ENCODE assay signal across 21 cellular contexts in genomic region chr21:46545911-46546310, GRCh38. TPM values are rescaled to one million over a fixed set of nuclear protein-coding genes. Genes with fewer than 3 reads are reported as not detected.
DNase-seq lines count a peak whose midpoint lies in the region; ATAC-seq, FAIRE-seq and TF ChIP-seq lines count a peak whose summit lies in the region.
"Had no signal": no experiment of that assay in that cellular context is flagged by ENCODE, and none has a peak within 500 bp of the region (broad histone marks: within the 10 kb centered on the region; RNA-seq: fewer than 3 reads in every experiment).

No MANE protein-coding gene starts in this region.

- TF ChIP-seq CTCF in mammary epithelial cell (conservative IDR thresholded peaks at IDR 0.05 in 1 of 2, IDR thresholded peaks at IDR 0.05 in 1 of 2; ENCODE audit: extremely low read depth in 1 of 2, insufficient read depth in 1 of 2, low read depth in 1 of 2, low read length in 2 of 2) (no peak), MCF 10A (IDR thresholded peaks at IDR 0.05; ENCODE audit: unreplicated experiment) (no peak), keratinocyte (optimal IDR thresholded peaks at IDR 0.05 in 1 of 3, IDR thresholded peaks at IDR 0.05 in 1 of 3, conservative IDR thresholded peaks at IDR 0.05 in 1 of 3; ENCODE audit: extremely low read depth in 1 of 3, insufficient read depth in 2 of 3, low read length in 3 of 3) (no peak), stomach (IDR thresholded peaks at IDR 0.05) (no peak)

- no peak for TF ChIP-seq POLR2A in stomach (IDR thresholded peaks at IDR 0.05)

- DNase-seq in mammary epithelial cell, result no peak
- no peak for DNase-seq in MCF 10A (ENCODE audit: unreplicated experiment)
- no peak for DNase-seq in epithelial cell of prostate (ENCODE audit: low read depth, low spot score)
- DNase-seq in keratinocyte (ENCODE audit: low read depth, low spot score), result no peak
- peak; percentile 21 for DNase-seq in stomach
- DNase-seq in effector memory CD8-positive, alpha-beta T cell, result no peak
- no peak for DNase-seq in frontal cortex (ENCODE audit: low spot score in 2 of 2)
- DNase-seq in T-helper 1 cell, result no peak
- DNase-seq: 8988T; C1 segment of cervical spinal cord; CD4-positive, alpha-beta memory T cell; COR-L47; DMS153; DND-41; GDM1; H9 had no signal

- H2AFZ ChIP-seq in mammary epithelial cell (ENCODE audit: low read depth, low read length) (peak overlapping the region; percentile 48), keratinocyte (ENCODE audit: control insufficient read depth, low read length) (no peak overlapping the region)
- H2AFZ ChIP-seq: GM23338 had no signal

- no peak for ATAC-seq in effector memory CD8-positive, alpha-beta T cell (replicated peaks)
- ATAC-seq: GM23338 had no signal

- peak overlapping the region; percentile 30 for H3K9ac ChIP-seq in mammary epithelial cell (ENCODE audit: insufficient read depth, low read length)
- no peak overlapping the region for H3K9ac ChIP-seq in keratinocyte (ENCODE audit: control insufficient read depth, extremely low read depth, insufficient read depth, low read length)

- H3K79me2 ChIP-seq in mammary epithelial cell (ENCODE audit: insufficient read depth, low read length) (peaks cover 10% of the 10 kb centered on the region), keratinocyte (ENCODE audit: control insufficient read depth, insufficient read depth, low read length) (no peaks in the 10 kb centered on the region)

- H3K27me3 ChIP-seq in mammary epithelial cell (ENCODE audit: insufficient read depth, low read length) (no peaks in the 10 kb centered on the region), keratinocyte (ENCODE audit: control insufficient read depth, extremely low read depth, insufficient read depth, low read length) (no peaks in the 10 kb centered on the region), stomach (no peaks in the 10 kb centered on the region)

- BruUV-seq in mammary epithelial cell (replicated peaks; lab: Mats Ljungman, UMichigan) (no TSS peak), MCF 10A (replicated peaks; lab: Mats Ljungman, UMichigan) (no TSS peak)

- POLR2A ChIA-PET in MCF 10A (lab: Yijun Ruan, JAX), result no interaction called here

- H4K20me1 ChIP-seq in mammary epithelial cell (ENCODE audit: insufficient read depth, low read length), result no peaks in the 10 kb centered on the region
- H4K20me1 ChIP-seq in keratinocyte (ENCODE audit: control insufficient read depth, extremely low read depth, insufficient read depth, low read length), result no peaks in the 10 kb centered on the region

- H3K27me3 Mint-ChIP-seq in MCF 10A (ENCODE audit: insufficient read depth, unreplicated experiment), result no peaks in the 10 kb centered on the region
- H3K27me3 Mint-ChIP-seq in effector memory CD8-positive, alpha-beta T cell, result no peaks in the 10 kb centered on the region
- H3K27me3 Mint-ChIP-seq: B cell; CD4-positive, alpha-beta memory T cell had no signal

- H3K36me3 Mint-ChIP-seq in MCF 10A (ENCODE audit: insufficient read depth, unreplicated experiment), result peaks cover 57% of the 10 kb centered on the region
- peaks cover 48% of the 10 kb centered on the region for H3K36me3 Mint-ChIP-seq in effector memory CD8-positive, alpha-beta T cell (ENCODE audit: insufficient read depth)

- dilution Hi-C loops in mammary epithelial cell (cut with HindIII; ENCODE audit: low sequenced_read_pairs), result no loop called here
- dilution Hi-C loops in keratinocyte (cut with MboI; ENCODE audit: extremely low pct_ligation_motif_present, low sequenced_read_pairs), result no loop called here

- in situ Hi-C loops in mammary epithelial cell (cut with MboI; ENCODE audit: low sequenced_read_pairs in 2 of 2), result no loop called here

- H3K4me1 ChIP-seq in mammary epithelial cell (ENCODE audit: insufficient read depth, low read length), result peaks cover 26% of the 10 kb centered on the region
- H3K4me1 ChIP-seq in keratinocyte (ENCODE audit: control insufficient read depth, extremely low read depth, insufficient read depth, low read length), result peaks cover 11% of the 10 kb centered on the region
- peaks cover 0 to 3% (median 0%) of the 10 kb centered on the region in 4 donors for H3K4me1 ChIP-seq in stomach

- peak overlapping the region; percentile 54 for H3K4me2 ChIP-seq in mammary epithelial cell (ENCODE audit: insufficient read depth, low read depth, low read length)
- no peak overlapping the region for H3K4me2 ChIP-seq in keratinocyte (ENCODE audit: control insufficient read depth, extremely low read depth, insufficient read depth, low read depth, low read length)
- H3K4me2 ChIP-seq: GM23338 had no signal

- FAIRE-seq in keratinocyte (lab: Jason Lieb, UNC) (no peak), frontal cortex (lab: Jason Lieb, UNC) (no peak)
- FAIRE-seq: D721Med, GM12892 had no signal

- 73% methylated on average over 7 of the region's 8 CpGs for WGBS in mammary epithelial cell (ENCODE audit: low coverage, missing lambda C conversion rate)
- 80 to 87% (median 84%) methylated on average over 8 of the region's 8 CpGs for WGBS in stomach, 5 donors

- TF ChIP-seq EP300 in stomach (IDR thresholded peaks at IDR 0.05), result no peak

- no peak overlapping the region for H3K4me3 Mint-ChIP-seq in MCF 10A (ENCODE audit: unreplicated experiment)
- no peak overlapping the region for H3K4me3 Mint-ChIP-seq in effector memory CD8-positive, alpha-beta T cell
- H3K4me3 Mint-ChIP-seq: B cell, GM23338, H9 had no signal

- H3K27ac Mint-ChIP-seq in MCF 10A (ENCODE audit: low read depth, unreplicated experiment), result no peak overlapping the region
- no peak overlapping the region for H3K27ac Mint-ChIP-seq in effector memory CD8-positive, alpha-beta T cell
- H3K27ac Mint-ChIP-seq: B cell had no signal

- no peaks in the 10 kb centered on the region for H3K9me3 ChIP-seq in mammary epithelial cell (replicated peaks; ENCODE audit: insufficient read depth, low read length)
- H3K9me3 ChIP-seq in keratinocyte (ENCODE audit: control insufficient read depth, low read depth, low read length), result no peaks in the 10 kb centered on the region
- H3K9me3 ChIP-seq in stomach, result no peaks in the 10 kb centered on the region

- intact Hi-C loops in mammary epithelial cell (cut with micrococcal nuclease) (loop anchor here (1.0 kb wide), 1 partner anchor 89 kb away; the partner anchor contains the start of gene PRMT2), MCF 10A (cut with micrococcal nuclease) (no loop called here), stomach (cut with DNase I; ENCODE audit: low total_unique reads) (no loop called here)

- no peaks in the 10 kb centered on the region for H3K4me1 Mint-ChIP-seq in MCF 10A (ENCODE audit: insufficient read depth, unreplicated experiment)
- peaks cover 14 to 45% of the 10 kb centered on the region in 2 donors for H3K4me1 Mint-ChIP-seq in effector memory CD8-positive, alpha-beta T cell (ENCODE audit: low read depth in 2 of 2)
- H3K4me1 Mint-ChIP-seq: GM23338 had no signal

- no peak overlapping the region for H3K4me3 ChIP-seq in mammary epithelial cell (replicated peaks in 1 of 3; ENCODE audit: insufficient read depth in 1 of 3, low read depth in 2 of 3, low read length in 3 of 3)
- H3K4me3 ChIP-seq in keratinocyte (ENCODE audit: control insufficient read depth in 2 of 3, extremely low read depth in 1 of 3, insufficient read depth in 2 of 3, low read depth in 1 of 3, low read length in 3 of 3), result no peak overlapping the region
- no peak overlapping the region for H3K4me3 ChIP-seq in stomach
- H3K4me3 ChIP-seq: GM23338 had no signal

- no peaks in the 10 kb centered on the region for H3K9me1 ChIP-seq in keratinocyte (ENCODE audit: control insufficient read depth, extremely low read depth, insufficient read depth, low read length)

- H3K9me3 Mint-ChIP-seq in MCF 10A (ENCODE audit: unreplicated experiment), result no peaks in the 10 kb centered on the region
- peaks cover 0 to 7% of the 10 kb centered on the region in 2 donors for H3K9me3 Mint-ChIP-seq in effector memory CD8-positive, alpha-beta T cell
- H3K9me3 Mint-ChIP-seq: CD4-positive, alpha-beta memory T cell; GM23338; H9 had no signal

- CTCF ChIA-PET in mammary epithelial cell (lab: Charles Lee; ENCODE audit: low non-redundant PET) (no interaction called here), MCF 10A (lab: Yijun Ruan, JAX) (no interaction called here)

- peaks cover 30% of the 10 kb centered on the region for H3K36me3 ChIP-seq in mammary epithelial cell (ENCODE audit: insufficient read depth, low read length)
- peaks cover 38 to 47% of the 10 kb centered on the region in 2 experiments for H3K36me3 ChIP-seq in keratinocyte (ENCODE audit: control insufficient read depth in 2 of 2, extremely low read depth in 1 of 2, insufficient read depth in 2 of 2, low read length in 2 of 2)
- peaks cover 40 to 99% (median 97%) of the 10 kb centered on the region in 4 donors for H3K36me3 ChIP-seq in stomach

- H3K27ac ChIP-seq in mammary epithelial cell (ENCODE audit: insufficient read depth, low read depth, low read length) (peak overlapping the region; percentile 77), epithelial cell of prostate (peak overlapping the region; percentile 75), keratinocyte (ENCODE audit: control insufficient read depth, insufficient read depth, low read length) (peak overlapping the region; percentile 19), stomach (no peak overlapping the region)

RNA-seq across cellular contexts. Expression of gene S100B, which starts 59.0 kb away (rescaled TPM):
- 1 to 10 TPM in 1 of 2 donors, not detected in 1; 1.2 TPM for total RNA-seq in mammary epithelial cell
- 2.1 TPM for polyA plus RNA-seq in mammary epithelial cell
- polyA minus RNA-seq in mammary epithelial cell, result 9.3 TPM
- total RNA-seq in MCF 10A (2022), result not detected in 2 replicates
- polyA plus RNA-seq in keratinocyte, result not detected in 3 replicates
- polyA plus RNA-seq in keratinocyte (2011; ENCODE audit: low read depth), result not detected
- 0.21 and 0.33 TPM in 2 replicates for polyA plus RNA-seq in keratinocyte (2011; cell fraction: cytosol; rRNA removed)
- polyA plus RNA-seq in keratinocyte (2011; cell fraction: nucleus; rRNA removed), result not detected in 2 replicates
- polyA plus RNA-seq in keratinocyte (2012; ENCODE audit: low replicate concordance), result not detected in 2 replicates
- polyA minus RNA-seq in keratinocyte, result not detected in 3 replicates
- polyA minus RNA-seq in keratinocyte (2011; cell fraction: cytosol; rRNA and poly(A)+ RNA removed), result not detected
- polyA minus RNA-seq in keratinocyte (2011; cell fraction: nucleus; rRNA and poly(A)+ RNA removed), result not detected in 2 replicates
- 10 to 100 TPM in 1 of 5 donors, 1 to 10 TPM in 3, not detected in 1; 1.8 to 18.4 (median 6.2) TPM for total RNA-seq in stomach
- polyA plus RNA-seq in stomach, result 10 to 100 TPM in 1 of 3 donors, 1 to 10 TPM in 2; 7.0 to 13.7 (median 9.1) TPM
- 6.1 TPM for total RNA-seq in frontal cortex
- total RNA-seq: B cell; CD4-positive, alpha-beta memory T cell; HT1080 had no signal

Comparison
In these comparisons a context has a peak if more than half of its experiments do, and no peak if none do; other contexts are left out.
1. H3K27ac ChIP-seq: peak in mammary epithelial cell (single experiment), epithelial cell of prostate (single experiment) and keratinocyte (single experiment); none in stomach (0 of 5).